7 cellular contexts compared by ENCODE assay signal in genomic region chr6:140376209-140376608, GRCh38.
"Had no signal": no experiment of that assay in that cellular context is flagged by ENCODE, and none has a peak within 500 bp of the region (broad histone marks: within the 10 kb centered on the region; RNA-seq: fewer than 3 reads in every experiment).

No MANE protein-coding gene starts in this region.

- ATAC-seq: GM12878 had no signal

- FAIRE-seq: GM12878, GM12891, GM12892, GM18507, GM19239 had no signal

- DNase-seq: GDM1, GF-D8 had no signal

- H3K4me3 ChIP-seq: GM12878 had no signal
